In the genomic region with DNA sequence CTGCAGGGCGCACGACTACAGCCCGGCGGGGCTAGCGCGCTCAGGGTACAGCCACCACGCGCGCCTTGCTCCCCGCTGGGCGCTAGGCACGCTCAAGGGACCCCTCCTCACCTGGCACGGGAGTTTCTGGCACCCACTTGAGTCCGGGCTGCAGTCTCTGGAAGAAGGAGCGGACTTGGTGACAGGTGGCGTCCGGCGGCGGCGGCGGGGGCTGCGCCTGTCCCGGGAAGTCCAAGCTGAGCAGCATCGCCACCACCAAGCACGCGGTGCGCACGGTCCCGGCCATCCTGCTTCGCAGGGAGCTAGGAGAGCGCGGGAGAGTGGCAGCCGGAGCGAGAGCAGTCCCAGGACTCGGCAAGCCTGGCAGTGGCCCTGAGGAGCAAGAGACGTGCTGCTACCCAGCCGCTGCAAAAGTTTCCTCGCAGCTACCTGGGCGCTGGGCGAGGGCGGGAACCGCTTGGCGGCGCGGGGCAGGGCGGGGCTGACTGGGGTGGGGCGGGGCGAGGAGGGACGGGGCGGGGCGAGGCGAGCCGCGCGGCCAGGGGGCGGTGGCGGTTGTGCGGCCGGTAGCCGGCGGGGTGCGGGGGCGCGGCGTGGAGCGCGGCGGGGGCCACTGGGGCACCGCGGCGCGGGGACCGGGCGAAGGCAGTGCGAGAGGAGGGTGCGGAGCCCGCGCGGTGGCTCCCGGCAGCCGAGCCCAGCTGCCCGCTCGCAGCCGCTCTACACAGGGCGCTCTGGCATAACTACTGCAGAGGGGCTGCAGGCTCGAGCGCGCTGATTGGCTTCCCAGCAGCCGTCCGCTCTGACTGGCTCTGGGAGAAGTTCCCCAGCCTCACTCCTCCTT, we compare ENCODE assay signal across 8 cellular contexts.
DNase-seq lines count a peak whose midpoint lies in the region; ATAC-seq and TF ChIP-seq lines count a peak whose summit lies in the region.

GPC3 (minus strand) TSS at position 431 of the 844 bp plus-strand sequence.

- peaks cover 4% of the 10 kb centered on the region for H3K4me1 ChIP-seq in Loucy (ENCODE audit: insufficient read depth, low read length, poor library complexity, severe bottlenecking)

- peak within 1 kb of the TSS; percentile 68 for H3K4me3 ChIP-seq in Loucy (ENCODE audit: low read length, poor library complexity, severe bottlenecking)

- peaks cover 40% of the 10 kb centered on the region for H3K27me3 Mint-ChIP-seq in central memory CD8-positive, alpha-beta T cell

- H2AFZ ChIP-seq in Loucy (ENCODE audit: low read length), result peak within 1 kb of the TSS; percentile 84

- peak within 1 kb of the TSS; percentile 53 for H3K4me3 Mint-ChIP-seq in central memory CD8-positive, alpha-beta T cell

- H3K9ac ChIP-seq in Loucy (ENCODE audit: low read depth, low read length, poor library complexity, severe bottlenecking), result peak within 1 kb of the TSS; percentile 48

- no peaks in the 10 kb centered on the region for H3K36me3 ChIP-seq in Loucy (ENCODE audit: insufficient read depth, low read length)

- H3K79me2 ChIP-seq in Loucy (ENCODE audit: insufficient read depth, low read length), result no peaks in the 10 kb centered on the region

- H3K4me1 Mint-ChIP-seq in central memory CD8-positive, alpha-beta T cell, result no peaks in the 10 kb centered on the region

- peak; percentile 40 for ATAC-seq in central memory CD8-positive, alpha-beta T cell (replicated peaks; ENCODE audit: extremely low read depth, poor library complexity, severe bottlenecking)
- no peak for ATAC-seq in GM18867 (IDR thresholded peaks at IDR 0.05; ENCODE audit: unreplicated experiment)

- TF ChIP-seq CTCF in GM10266 (IDR thresholded peaks at IDR 0.05; ENCODE audit: control insufficient read depth, insufficient read depth, low read depth, missing control alignments), result no peak
- TF ChIP-seq CTCF in Loucy (conservative IDR thresholded peaks at IDR 0.05; ENCODE audit: low read length), result no peak

- no peaks in the 10 kb centered on the region for H3F3A ChIP-seq in Loucy (ENCODE audit: low read depth)

- H3K9me2 ChIP-seq in Loucy (replicated peaks; ENCODE audit: low read depth, low read length), result no peaks in the 10 kb centered on the region

- H3K4me2 ChIP-seq in Loucy (ENCODE audit: low read depth, low read length, poor library complexity, severe bottlenecking), result peak within 1 kb of the TSS; percentile 75

- DNase-seq in GM10266 (ENCODE audit: extremely low spot score) (peak; percentile 16), T-helper 22 cell (ENCODE audit: low read depth) (peak; percentile 3), left kidney (ENCODE audit: low read depth, low spot score) (peak; percentile 91), foreskin melanocyte (no peak)
- DNase-seq in central memory CD8-positive, alpha-beta T cell (ENCODE audit: low spot score in 2 of 2), result no peak
- peak; percentile 28 for DNase-seq in stimulated activated CD4-positive, alpha-beta T cell treated with anti-CD3 and anti-CD28 coated beads, Interleukin-2, amount 100 ng/mL, for 4 hours (ENCODE audit: low read depth)

- H3K9me3 Mint-ChIP-seq in central memory CD8-positive, alpha-beta T cell, result no peaks in the 10 kb centered on the region

- peaks cover 3% of the 10 kb centered on the region for H3K36me3 Mint-ChIP-seq in central memory CD8-positive, alpha-beta T cell (ENCODE audit: insufficient read depth)

- H3K27ac Mint-ChIP-seq in central memory CD8-positive, alpha-beta T cell (ENCODE audit: low read depth), result no peak within 1 kb of the TSS

- H3K9me3 ChIP-seq in Loucy (ENCODE audit: insufficient read depth, low read depth, low read length), result no peaks in the 10 kb centered on the region

- H3K27me3 ChIP-seq in Loucy (ENCODE audit: insufficient read depth, low read length, poor library complexity, severe bottlenecking), result no peaks in the 10 kb centered on the region

- H4K20me1 ChIP-seq in Loucy (ENCODE audit: insufficient read depth, low read length, poor library complexity, severe bottlenecking), result no peaks in the 10 kb centered on the region

Comparison
In these comparisons a context has a peak if more than half of its experiments do, and no peak if none do; other contexts are left out.
1. DNase-seq: peak in GM10266 (single experiment), T-helper 22 cell (single experiment), left kidney (single experiment) and stimulated activated CD4-positive, alpha-beta T cell treated with anti-CD3 and anti-CD28 coated beads, Interleukin-2, amount 100 ng/mL, for 4 hours (single experiment); none in central memory CD8-positive, alpha-beta T cell (0 of 2) and foreskin melanocyte (single experiment).